8 cellular contexts compared by ENCODE assay signal in genomic region chr2:26401739-26402541, GRCh38. TPM values are rescaled to one million over a fixed set of nuclear protein-coding genes. Genes with fewer than 3 reads are reported as not detected.
DNase-seq lines count a peak whose midpoint lies in the region; ATAC-seq and TF ChIP-seq lines count a peak whose summit lies in the region.

DRC1 (plus strand) TSS chr2:26401920; CDS start chr2:26401990, 70 bp downstream.

- H3K9me3 ChIP-seq in left ventricle myocardium inferior (replicated peaks) = no peaks in the 10 kb centered on the region
- H3K9me3 ChIP-seq in tibial artery = no peaks in the 10 kb centered on the region
- H3K9me3 ChIP-seq in MG63 = no peaks in the 10 kb centered on the region

- H3K36me3 ChIP-seq in left ventricle myocardium inferior (no peaks in the 10 kb centered on the region), tibial artery (no peaks in the 10 kb centered on the region), MG63 (no peaks in the 10 kb centered on the region; the same call in 1 of the 2 replicates)

- TF ChIP-seq CTCF in left ventricle myocardium inferior (IDR thresholded peaks at IDR 0.05; ENCODE audit: borderline replicate concordance) = no peak
- no peak for TF ChIP-seq CTCF in tibial artery (IDR thresholded peaks at IDR 0.05)

- peak; percentile 26 for DNase-seq in GM04503 (ENCODE audit: low read depth)
- peak; percentile 81 to 83 for DNase-seq in NCI-H187 (lab: John Stamatoyannopoulos, UW)
- peak in 53 of 58 donors; percentile 2 to 84 (median 53) for DNase-seq in anterior cingulate cortex (lab: John Stamatoyannopoulos, UW)
- peak; percentile 53 for DNase-seq in left ventricle myocardium inferior
- peak; percentile 86 for DNase-seq in posterior vena cava (ENCODE audit: low spot score)
- no peak for DNase-seq in tibial artery
- DNase-seq in MG63 = no peak

- no peak for ATAC-seq in GM18909 (IDR thresholded peaks at IDR 0.05; ENCODE audit: poor library complexity, unreplicated experiment)

- peaks cover 20% of the 10 kb centered on the region for H3K27me3 ChIP-seq in left ventricle myocardium inferior (ENCODE audit: low read depth)
- H3K27me3 ChIP-seq in tibial artery = peaks cover 0 to 5% of the 10 kb centered on the region in 2 donors
- H3K27me3 ChIP-seq in MG63 = no peaks in the 10 kb centered on the region

- no peak within 1 kb of the TSS for H3K27ac ChIP-seq in left ventricle myocardium inferior (replicated peaks)
- no peak within 1 kb of the TSS for H3K27ac ChIP-seq in tibial artery

- H3K4me3 ChIP-seq in left ventricle myocardium inferior (peak within 1 kb of the TSS; percentile 57), tibial artery (peak within 1 kb of the TSS in 1 of 2 donors; percentile 19), MG63 (no peak within 1 kb of the TSS)

- intact Hi-C loops in left ventricle myocardium inferior (cut with micrococcal nuclease) (no loop called here), posterior vena cava (cut with DNase I) (no loop called here), tibial artery (cut with DNase I; ENCODE audit: low total_unique reads) (no loop called here)

- H3K4me1 ChIP-seq in left ventricle myocardium inferior = peaks cover 9% of the 10 kb centered on the region
- H3K4me1 ChIP-seq in tibial artery = peaks cover 0 to 8% (median 3%) of the 10 kb centered on the region in 4 donors

RNA-seq across cellular contexts. Expression of gene DRC1, which starts in this region (rescaled TPM):
- total RNA-seq in left ventricle myocardium inferior (not detected), posterior vena cava (not detected)
- total RNA-seq in MG63 (2014; rRNA removed; shearing (Covaris generic); ENCODE audit: low replicate concordance) = not detected in 2 replicates

Comparison
In these comparisons a context has a peak if more than half of its experiments do, and no peak if none do; other contexts are left out.
1. Peak in DNase-seq and H3K4me3 ChIP-seq in left ventricle myocardium inferior; RNA of the gene not detected or under 1 TPM.
2. Peak in DNase-seq in posterior vena cava; RNA of the gene not detected or under 1 TPM.
3. DNase-seq: peak in GM04503 (single experiment), NCI-H187 (2 of 2) and anterior cingulate cortex (53 of 58); none in tibial artery (0 of 2) and MG63 (single experiment).